Comparison of ENCODE assay signal across 28 cellular contexts in genomic region chr5:126720369-126720768, GRCh38.
"Had no signal": no experiment of that assay in that cellular context is flagged by ENCODE, and none has a peak within 500 bp of the region (broad histone marks: within the 10 kb centered on the region; RNA-seq: fewer than 3 reads in every experiment).

No MANE protein-coding gene starts in this region.

- DNase-seq: activated CD4-positive, alpha-beta memory T cell treated with anti-CD3 and anti-CD28 coated beads for 36 hours; activated CD4-positive, alpha-beta T cell treated with anti-CD3 and anti-CD28 coated beads for 36 hours; activated CD4-positive, alpha-beta T cell treated with anti-CD3 and anti-CD28 coated beads, Interleukin-2, amount 10 ng/mL, durations not matched to agents 24 days and 14 days; activated CD4-positive, CD25-positive, alpha-beta regulatory T cell; activated CD4-positive, CD25-positive, alpha-beta regulatory T cell treated with anti-CD3 and anti-CD28 coated beads, Interleukin-2, amount 50 U/mL, for 72 hours; activated CD8-positive, alpha-beta memory T cell treated with anti-CD3 and anti-CD28 coated beads, Interleukin-2, amount 10 ng/mL, durations not matched to agents 7 days and 5 days; activated CD8-positive, alpha-beta memory T cell treated with anti-CD3 and anti-CD28 coated beads, Interleukin-2, amount 50 U/mL, for 4 hours; activated CD8-positive, alpha-beta T cell treated with anti-CD3 and anti-CD28 coated beads, Interleukin-2, amount 10 ng/mL, durations not matched to agents 7 days and 5 days; activated effector memory CD4-positive, alpha-beta T cell treated with anti-CD3 and anti-CD28 coated beads, Interleukin-2, amount 50 U/mL, for 16 hours; activated naive CD4-positive, alpha-beta T cell treated with anti-CD3 and anti-CD28 coated beads, Interleukin-2, amount 10 ng/mL, durations not matched to agents 7 days and 5 days; activated naive CD8-positive, alpha-beta T cell treated with anti-CD3 and anti-CD28 coated beads, Interleukin-2, amount 10 ng/mL, durations not matched to agents 7 days and 5 days; activated T-cell treated with anti-CD3 and anti-CD28 coated beads, Interleukin-2, amount 50 U/mL, for 1 hour; activated T-cell treated with anti-CD3 and anti-CD28 coated beads, Interleukin-2, amount 50 U/mL, for 48 hours; colonic mucosa; effector CD8-positive, alpha-beta T cell; esophagus squamous epithelium; foreskin melanocyte; head of caudate nucleus; T-helper 1 cell; T-helper 17 cell; T1000 had no signal

- H3K4me3 Mint-ChIP-seq: activated CD4-positive, alpha-beta memory T cell treated with anti-CD3 and anti-CD28 coated beads for 36 hours; activated CD4-positive, alpha-beta T cell treated with anti-CD3 and anti-CD28 coated beads for 36 hours; activated CD4-positive, alpha-beta T cell treated with anti-CD3 and anti-CD28 coated beads, Interleukin-2, amount 10 ng/mL, durations not matched to agents 24 days and 14 days; activated CD8-positive, alpha-beta memory T cell treated with anti-CD3 and anti-CD28 coated beads, Interleukin-2, amount 10 ng/mL, durations not matched to agents 7 days and 5 days; activated CD8-positive, alpha-beta T cell treated with anti-CD3 and anti-CD28 coated beads, Interleukin-2, amount 10 ng/mL, durations not matched to agents 7 days and 5 days; activated naive CD4-positive, alpha-beta T cell treated with anti-CD3 and anti-CD28 coated beads, Interleukin-2, amount 10 ng/mL, durations not matched to agents 7 days and 5 days; activated naive CD8-positive, alpha-beta T cell treated with anti-CD3 and anti-CD28 coated beads, Interleukin-2, amount 10 ng/mL, durations not matched to agents 7 days and 5 days; activated T-helper 1 cell treated with anti-CD3 and anti-CD28 coated beads, Interleukin-12 subunit alpha, Interleukin-12 subunit beta, Interleukin-2, Interleukin-4 antibody, amounts not matched to agents 30 ng/mL and 10 ng/mL and 1 ng/mL, durations not matched to agents 14 hours and 24 hours and 36 hours; brain; central memory CD8-positive, alpha-beta T cell; T-helper 17 cell; T-helper 2 cell treated with Interferon-gamma antibody and Interleukin-4, amounts not matched to agents 5 μg/mL and 100 μg/mL, for 36 hours had no signal

- H3K4me1 Mint-ChIP-seq: activated CD4-positive, alpha-beta T cell treated with anti-CD3 and anti-CD28 coated beads for 36 hours; activated naive CD4-positive, alpha-beta T cell treated with anti-CD3 and anti-CD28 coated beads, Interleukin-2, amount 10 ng/mL, durations not matched to agents 7 days and 5 days; brain had no signal

- H3K27me3 Mint-ChIP-seq: activated CD4-positive, alpha-beta memory T cell treated with anti-CD3 and anti-CD28 coated beads for 36 hours; activated CD4-positive, alpha-beta T cell treated with anti-CD3 and anti-CD28 coated beads for 36 hours; activated CD4-positive, alpha-beta T cell treated with anti-CD3 and anti-CD28 coated beads, Interleukin-2, amount 10 ng/mL, durations not matched to agents 24 days and 14 days; activated CD8-positive, alpha-beta memory T cell treated with anti-CD3 and anti-CD28 coated beads, Interleukin-2, amount 10 ng/mL, durations not matched to agents 7 days and 5 days; central memory CD8-positive, alpha-beta T cell; T-helper 17 cell had no signal

- H3K27ac Mint-ChIP-seq: activated CD4-positive, alpha-beta memory T cell treated with anti-CD3 and anti-CD28 coated beads for 36 hours; activated CD4-positive, alpha-beta T cell treated with anti-CD3 and anti-CD28 coated beads for 36 hours; activated CD4-positive, alpha-beta T cell treated with anti-CD3 and anti-CD28 coated beads, Interleukin-2, amount 10 ng/mL, durations not matched to agents 24 days and 14 days; activated CD8-positive, alpha-beta memory T cell treated with anti-CD3 and anti-CD28 coated beads, Interleukin-2, amount 10 ng/mL, durations not matched to agents 7 days and 5 days; activated CD8-positive, alpha-beta T cell treated with anti-CD3 and anti-CD28 coated beads, Interleukin-2, amount 10 ng/mL, durations not matched to agents 7 days and 5 days; activated naive CD4-positive, alpha-beta T cell treated with anti-CD3 and anti-CD28 coated beads, Interleukin-2, amount 10 ng/mL, durations not matched to agents 7 days and 5 days; activated naive CD4-positive, alpha-beta T cell treated with anti-CD3 and anti-CD28 coated beads, Interleukin-2, amount 50 U/mL, for 72 hours; activated naive CD8-positive, alpha-beta T cell treated with anti-CD3 and anti-CD28 coated beads, Interleukin-2, amount 10 ng/mL, durations not matched to agents 7 days and 5 days; activated T-helper 1 cell treated with anti-CD3 and anti-CD28 coated beads, Interleukin-12 subunit alpha, Interleukin-12 subunit beta, Interleukin-2, Interleukin-4 antibody, amounts not matched to agents 30 ng/mL and 10 ng/mL and 1 ng/mL, durations not matched to agents 14 hours and 24 hours and 36 hours; activated T-helper 2 cell treated with anti-CD3 and anti-CD28 coated beads, Interferon-gamma antibody, Interleukin-2, Interleukin-4, amounts not matched to agents 10 μg/mL and 5 μg/mL and 100 μg/mL, durations not matched to agents 14 hours and 24 hours and 36 hours; brain; T-helper 17 cell; T-helper 2 cell treated with Interferon-gamma antibody and Interleukin-4, amounts not matched to agents 5 μg/mL and 100 μg/mL, for 36 hours had no signal

- H3K9me3 Mint-ChIP-seq: activated CD4-positive, alpha-beta memory T cell treated with anti-CD3 and anti-CD28 coated beads for 36 hours; activated CD4-positive, alpha-beta T cell treated with anti-CD3 and anti-CD28 coated beads, Interleukin-2, amount 10 ng/mL, durations not matched to agents 24 days and 14 days; activated naive CD4-positive, alpha-beta T cell treated with anti-CD3 and anti-CD28 coated beads, Interleukin-2, amount 10 ng/mL, durations not matched to agents 7 days and 5 days; activated naive CD8-positive, alpha-beta T cell treated with anti-CD3 and anti-CD28 coated beads, Interleukin-2, amount 10 ng/mL, durations not matched to agents 7 days and 5 days; activated T-helper 2 cell treated with anti-CD3 and anti-CD28 coated beads, Interferon-gamma antibody, Interleukin-2, Interleukin-4, amounts not matched to agents 10 μg/mL and 5 μg/mL and 100 μg/mL, durations not matched to agents 14 hours and 24 hours and 36 hours; brain; central memory CD8-positive, alpha-beta T cell had no signal

- ATAC-seq: activated CD4-positive, alpha-beta T cell treated with anti-CD3 and anti-CD28 coated beads for 36 hours; activated CD8-positive, alpha-beta memory T cell treated with anti-CD3 and anti-CD28 coated beads, Interleukin-2, amount 10 ng/mL, durations not matched to agents 7 days and 5 days; activated CD8-positive, alpha-beta T cell treated with anti-CD3 and anti-CD28 coated beads, Interleukin-2, amount 10 ng/mL, durations not matched to agents 7 days and 5 days; activated naive CD4-positive, alpha-beta T cell treated with anti-CD3 and anti-CD28 coated beads, Interleukin-2, amount 50 U/mL, for 72 hours; gastroesophageal sphincter; T-helper 17 cell had no signal

- H3K36me3 Mint-ChIP-seq: activated CD4-positive, alpha-beta memory T cell treated with anti-CD3 and anti-CD28 coated beads for 36 hours; activated naive CD4-positive, alpha-beta T cell treated with anti-CD3 and anti-CD28 coated beads, Interleukin-2, amount 10 ng/mL, durations not matched to agents 7 days and 5 days; activated naive CD8-positive, alpha-beta T cell treated with anti-CD3 and anti-CD28 coated beads, Interleukin-2, amount 10 ng/mL, durations not matched to agents 7 days and 5 days; brain had no signal
